Comparison of ENCODE assay signal across 9 cellular contexts in genomic region chr14:23727566-23728335, GRCh38.
DNase-seq lines count a peak whose midpoint lies in the region; ATAC-seq, FAIRE-seq and TF ChIP-seq lines count a peak whose summit lies in the region.
"Had no signal": no experiment of that assay in that cellular context is flagged by ENCODE, and none has a peak within 500 bp of the region (broad histone marks: within the 10 kb centered on the region; RNA-seq: fewer than 3 reads in every experiment).

No MANE protein-coding gene starts in this region.

- no peak overlapping the region for H3K4me3 Mint-ChIP-seq in natural killer cell

- H3K9me1 ChIP-seq in keratinocyte (ENCODE audit: control insufficient read depth, extremely low read depth, insufficient read depth, low read length), result no peaks in the 10 kb centered on the region

- H3K4me1 Mint-ChIP-seq in natural killer cell, result no peaks in the 10 kb centered on the region

- H3K9me3 ChIP-seq in adipocyte (ENCODE audit: control insufficient read depth, low read length), result no peaks in the 10 kb centered on the region
- H3K9me3 ChIP-seq in keratinocyte (ENCODE audit: control insufficient read depth, low read depth, low read length), result no peaks in the 10 kb centered on the region
- H3K9me3 ChIP-seq: BLaER1 treated with 17β-estradiol and CSF1 and Interleukin-3, amounts not matched to agents 10 nM and 100 nM had no signal

- TF ChIP-seq CTCF in keratinocyte (optimal IDR thresholded peaks at IDR 0.05 in 1 of 3, IDR thresholded peaks at IDR 0.05 in 1 of 3, conservative IDR thresholded peaks at IDR 0.05 in 1 of 3; ENCODE audit: extremely low read depth in 1 of 3, insufficient read depth in 2 of 3, low read length in 3 of 3) (peak; percentile 42 to 50 (median 45)), natural killer cell (IDR thresholded peaks at IDR 0.05) (no peak)

- no peaks in the 10 kb centered on the region for H3K79me2 ChIP-seq in keratinocyte (ENCODE audit: control insufficient read depth, insufficient read depth, low read length)

- H2AFZ ChIP-seq in keratinocyte (ENCODE audit: control insufficient read depth, low read length), result no peak overlapping the region

- H3K4me3 ChIP-seq in adipocyte (ENCODE audit: low read length) (no peak overlapping the region), keratinocyte (ENCODE audit: control insufficient read depth in 2 of 3, extremely low read depth in 1 of 3, insufficient read depth in 2 of 3, low read depth in 1 of 3, low read length in 3 of 3) (no peak overlapping the region)
- H3K4me3 ChIP-seq: BLaER1 treated with 17β-estradiol and CSF1 and Interleukin-3, amounts not matched to agents 10 nM and 100 nM had no signal

- H3K27me3 ChIP-seq in adipocyte (replicated peaks; ENCODE audit: control insufficient read depth, insufficient read depth, low read length), result peaks cover 22% of the 10 kb centered on the region
- H3K27me3 ChIP-seq in keratinocyte (ENCODE audit: control insufficient read depth, extremely low read depth, insufficient read depth, low read length), result no peaks in the 10 kb centered on the region
- H3K27me3 ChIP-seq: BLaER1 treated with 17β-estradiol and CSF1 and Interleukin-3, amounts not matched to agents 10 nM and 100 nM had no signal

- H3K36me3 ChIP-seq in adipocyte (ENCODE audit: control insufficient read depth, insufficient read depth, low read length, severe bottlenecking) (no peaks in the 10 kb centered on the region), keratinocyte (ENCODE audit: control insufficient read depth in 2 of 2, extremely low read depth in 1 of 2, insufficient read depth in 2 of 2, low read length in 2 of 2) (no peaks in the 10 kb centered on the region)
- H3K36me3 ChIP-seq: BLaER1 treated with 17β-estradiol and CSF1 and Interleukin-3, amounts not matched to agents 10 nM and 100 nM had no signal

- H3K9me3 Mint-ChIP-seq in natural killer cell, result no peaks in the 10 kb centered on the region

- H3K27ac ChIP-seq in keratinocyte (ENCODE audit: control insufficient read depth, insufficient read depth, low read length), result no peak overlapping the region
- H3K27ac ChIP-seq: BLaER1 treated with 17β-estradiol and CSF1 and Interleukin-3, amounts not matched to agents 10 nM and 100 nM had no signal

- H3K27ac Mint-ChIP-seq in natural killer cell, result no peak overlapping the region

- peaks cover 0 to 1% of the 10 kb centered on the region in 2 donors for H3K27me3 Mint-ChIP-seq in natural killer cell (ENCODE audit: low read depth in 2 of 2)

- DNase-seq in NCI-H146 (lab: John Stamatoyannopoulos, UW) (peak; percentile 33), NCI-H146 treated with DMSO at 0.1 percent for 48 hours (lab: John Stamatoyannopoulos, UW; ENCODE audit: unreplicated experiment) (no peak), LHCN-M2 (ENCODE audit: low read depth) (peak; percentile 66), adipocyte (ENCODE audit: low read depth) (peak; percentile 50), keratinocyte (ENCODE audit: low read depth, low spot score) (peak; percentile 23), sciatic nerve (ENCODE audit: low spot score) (no peak), natural killer cell (no peak)

- no peak overlapping the region for H3K9ac ChIP-seq in adipocyte (ENCODE audit: low read length)
- no peak overlapping the region for H3K9ac ChIP-seq in keratinocyte (ENCODE audit: control insufficient read depth, extremely low read depth, insufficient read depth, low read length)
- H3K9ac ChIP-seq: BLaER1 treated with 17β-estradiol and CSF1 and Interleukin-3, amounts not matched to agents 10 nM and 100 nM had no signal

- no peaks in the 10 kb centered on the region for H3K4me1 ChIP-seq in adipocyte (ENCODE audit: control insufficient read depth, insufficient read depth, low read length)
- peaks cover 5% of the 10 kb centered on the region for H3K4me1 ChIP-seq in keratinocyte (ENCODE audit: control insufficient read depth, extremely low read depth, insufficient read depth, low read length)
- H3K4me1 ChIP-seq: BLaER1 treated with 17β-estradiol and CSF1 and Interleukin-3, amounts not matched to agents 10 nM and 100 nM had no signal

- H4K20me1 ChIP-seq in keratinocyte (ENCODE audit: control insufficient read depth, extremely low read depth, insufficient read depth, low read length), result no peaks in the 10 kb centered on the region
- H4K20me1 ChIP-seq: BLaER1 treated with 17β-estradiol and CSF1 and Interleukin-3, amounts not matched to agents 10 nM and 100 nM had no signal

- dilution Hi-C loops in keratinocyte (cut with MboI; ENCODE audit: extremely low pct_ligation_motif_present, low sequenced_read_pairs), result no loop called here

- intact Hi-C loops in sciatic nerve (cut with DNase I), result no loop called here
- intact Hi-C loops in natural killer cell (cut with micrococcal nuclease), result no loop called here

- no peak for FAIRE-seq in keratinocyte (lab: Jason Lieb, UNC)

- H3K36me3 Mint-ChIP-seq in natural killer cell, result no peaks in the 10 kb centered on the region

- no peak overlapping the region for H3K4me2 ChIP-seq in keratinocyte (ENCODE audit: control insufficient read depth, extremely low read depth, insufficient read depth, low read depth, low read length)
- H3K4me2 ChIP-seq: BLaER1 treated with 17β-estradiol and CSF1 and Interleukin-3, amounts not matched to agents 10 nM and 100 nM had no signal

- ATAC-seq in GM21528 (IDR thresholded peaks at IDR 0.05; ENCODE audit: low FRiP score, unreplicated experiment) (no peak), sciatic nerve (no peak), natural killer cell (no peak)

Comparison
In these comparisons a context has a peak if more than half of its experiments do, and no peak if none do; other contexts are left out.
1. DNase-seq: peak in NCI-H146 (single experiment), LHCN-M2 (single experiment), adipocyte (single experiment) and keratinocyte (single experiment); none in NCI-H146 treated with DMSO at 0.1 percent for 48 hours (single experiment), sciatic nerve (single experiment) and natural killer cell (single experiment).